In genomic region chr19:28235606-28236125, GRCh38 we compare ENCODE assay signal across 26 cellular contexts.
"Had no signal": no experiment of that assay in that cellular context is flagged by ENCODE, and none has a peak within 500 bp of the region (broad histone marks: within the 10 kb centered on the region; RNA-seq: fewer than 3 reads in every experiment).

No MANE protein-coding gene starts in this region.

- H3K27me3 ChIP-seq: ascending aorta had no signal

- H3K4me3 Mint-ChIP-seq: activated CD4-positive, alpha-beta T cell treated with anti-CD3 and anti-CD28 coated beads, Interleukin-2, amount 10 ng/mL, durations not matched to agents 24 days and 14 days; activated CD8-positive, alpha-beta T cell treated with anti-CD3 and anti-CD28 coated beads for 36 hours; activated naive CD4-positive, alpha-beta T cell treated with anti-CD3 and anti-CD28 coated beads, Interleukin-2, amount 50 U/mL, for 24 hours; activated naive CD8-positive, alpha-beta T cell treated with anti-CD3 and anti-CD28 coated beads, Interleukin-2, amount 10 ng/mL, durations not matched to agents 7 days and 5 days; activated T-cell treated with anti-CD3 and anti-CD28 coated beads, Interleukin-2, amount 50 U/mL, for 72 hours had no signal

- H3K4me1 Mint-ChIP-seq: activated naive CD4-positive, alpha-beta T cell treated with anti-CD3 and anti-CD28 coated beads, Interleukin-2, amount 50 U/mL, for 24 hours; activated naive CD8-positive, alpha-beta T cell treated with anti-CD3 and anti-CD28 coated beads, Interleukin-2, amount 10 ng/mL, durations not matched to agents 7 days and 5 days had no signal

- H3K9me3 ChIP-seq: ascending aorta, SJCRH30 had no signal

- ATAC-seq: activated CD8-positive, alpha-beta T cell treated with anti-CD3 and anti-CD28 coated beads for 36 hours; activated T-cell treated with anti-CD3 and anti-CD28 coated beads, Interleukin-2, amount 50 U/mL, for 72 hours; K562; Panc1 had no signal

- H3K36me3 Mint-ChIP-seq: activated naive CD4-positive, alpha-beta T cell treated with anti-CD3 and anti-CD28 coated beads, Interleukin-2, amount 50 U/mL, for 24 hours; activated naive CD8-positive, alpha-beta T cell treated with anti-CD3 and anti-CD28 coated beads, Interleukin-2, amount 10 ng/mL, durations not matched to agents 7 days and 5 days had no signal

- H3K9me3 Mint-ChIP-seq: activated CD4-positive, alpha-beta T cell treated with anti-CD3 and anti-CD28 coated beads, Interleukin-2, amount 10 ng/mL, durations not matched to agents 24 days and 14 days; activated CD8-positive, alpha-beta T cell treated with anti-CD3 and anti-CD28 coated beads for 36 hours; activated naive CD4-positive, alpha-beta T cell treated with anti-CD3 and anti-CD28 coated beads, Interleukin-2, amount 50 U/mL, for 24 hours; activated naive CD8-positive, alpha-beta T cell treated with anti-CD3 and anti-CD28 coated beads, Interleukin-2, amount 10 ng/mL, durations not matched to agents 7 days and 5 days; activated T-cell treated with anti-CD3 and anti-CD28 coated beads, Interleukin-2, amount 50 U/mL, for 72 hours; activated T-helper 2 cell treated with anti-CD3 and anti-CD28 coated beads, Interferon-gamma antibody, Interleukin-2, Interleukin-4, amounts not matched to agents 10 μg/mL and 5 μg/mL and 100 μg/mL, durations not matched to agents 14 hours and 24 hours and 36 hours had no signal

- H3K27ac Mint-ChIP-seq: activated CD4-positive, alpha-beta T cell treated with anti-CD3 and anti-CD28 coated beads, Interleukin-2, amount 10 ng/mL, durations not matched to agents 24 days and 14 days; activated CD8-positive, alpha-beta T cell treated with anti-CD3 and anti-CD28 coated beads for 36 hours; activated naive CD4-positive, alpha-beta T cell treated with anti-CD3 and anti-CD28 coated beads, Interleukin-2, amount 50 U/mL, for 24 hours; activated naive CD8-positive, alpha-beta T cell treated with anti-CD3 and anti-CD28 coated beads, Interleukin-2, amount 10 ng/mL, durations not matched to agents 7 days and 5 days; activated T-cell treated with anti-CD3 and anti-CD28 coated beads, Interleukin-2, amount 50 U/mL, for 72 hours; activated T-helper 2 cell treated with anti-CD3 and anti-CD28 coated beads, Interferon-gamma antibody, Interleukin-2, Interleukin-4, amounts not matched to agents 10 μg/mL and 5 μg/mL and 100 μg/mL, durations not matched to agents 14 hours and 24 hours and 36 hours had no signal

- H3K4me1 ChIP-seq: ascending aorta, SJCRH30 had no signal

- H3K36me3 ChIP-seq: ascending aorta, cardiac muscle cell, SJCRH30 had no signal

- H3K27ac ChIP-seq: ascending aorta, cardiac muscle cell, SJCRH30, SK-N-MC had no signal

- H3K4me3 ChIP-seq: ascending aorta, cardiac muscle cell, K562, SJCRH30, SK-N-MC had no signal

- DNase-seq: activated CD4-positive, alpha-beta T cell treated with anti-CD3 and anti-CD28 coated beads, Interleukin-2, amount 10 ng/mL, durations not matched to agents 24 days and 14 days; activated CD4-positive, alpha-beta T cell treated with anti-CD3 and anti-CD28 coated beads, Interleukin-2, amount 50 U/mL, for 4 hours; activated CD8-positive, alpha-beta T cell treated with anti-CD3 and anti-CD28 coated beads for 36 hours; activated gamma-delta T cell; activated naive CD4-positive, alpha-beta T cell treated with Interleukin-2 at 50 U/mL for 16 hours; activated naive CD8-positive, alpha-beta T cell treated with anti-CD3 and anti-CD28 coated beads, Interleukin-2, amount 10 ng/mL, durations not matched to agents 7 days and 5 days; activated T-cell treated with anti-CD3 and anti-CD28 coated beads, Interleukin-2, amount 50 U/mL, for 1 hour; activated T-cell treated with anti-CD3 and anti-CD28 coated beads, Interleukin-2, amount 50 U/mL, for 72 hours; amygdala; NCI-H1105; NCI-H1417 treated with DMSO at 0.1 percent for 48 hours; NCI-H187 treated with DMSO at 0.1 percent for 48 hours; NCI-H2081; NCI-H226; NCI-H446 treated with DMSO at 0.1 percent for 48 hours; NCI-H524 treated with DMSO at 0.1 percent for 48 hours; SHP77; SJCRH30; T1000 had no signal

- FAIRE-seq: K562 had no signal

- H3K27me3 Mint-ChIP-seq: activated CD8-positive, alpha-beta T cell treated with anti-CD3 and anti-CD28 coated beads for 36 hours; activated naive CD4-positive, alpha-beta T cell treated with anti-CD3 and anti-CD28 coated beads, Interleukin-2, amount 50 U/mL, for 24 hours; activated naive CD8-positive, alpha-beta T cell treated with anti-CD3 and anti-CD28 coated beads, Interleukin-2, amount 10 ng/mL, durations not matched to agents 7 days and 5 days had no signal
